8 cellular contexts compared by ENCODE assay signal in the genomic region with DNA sequence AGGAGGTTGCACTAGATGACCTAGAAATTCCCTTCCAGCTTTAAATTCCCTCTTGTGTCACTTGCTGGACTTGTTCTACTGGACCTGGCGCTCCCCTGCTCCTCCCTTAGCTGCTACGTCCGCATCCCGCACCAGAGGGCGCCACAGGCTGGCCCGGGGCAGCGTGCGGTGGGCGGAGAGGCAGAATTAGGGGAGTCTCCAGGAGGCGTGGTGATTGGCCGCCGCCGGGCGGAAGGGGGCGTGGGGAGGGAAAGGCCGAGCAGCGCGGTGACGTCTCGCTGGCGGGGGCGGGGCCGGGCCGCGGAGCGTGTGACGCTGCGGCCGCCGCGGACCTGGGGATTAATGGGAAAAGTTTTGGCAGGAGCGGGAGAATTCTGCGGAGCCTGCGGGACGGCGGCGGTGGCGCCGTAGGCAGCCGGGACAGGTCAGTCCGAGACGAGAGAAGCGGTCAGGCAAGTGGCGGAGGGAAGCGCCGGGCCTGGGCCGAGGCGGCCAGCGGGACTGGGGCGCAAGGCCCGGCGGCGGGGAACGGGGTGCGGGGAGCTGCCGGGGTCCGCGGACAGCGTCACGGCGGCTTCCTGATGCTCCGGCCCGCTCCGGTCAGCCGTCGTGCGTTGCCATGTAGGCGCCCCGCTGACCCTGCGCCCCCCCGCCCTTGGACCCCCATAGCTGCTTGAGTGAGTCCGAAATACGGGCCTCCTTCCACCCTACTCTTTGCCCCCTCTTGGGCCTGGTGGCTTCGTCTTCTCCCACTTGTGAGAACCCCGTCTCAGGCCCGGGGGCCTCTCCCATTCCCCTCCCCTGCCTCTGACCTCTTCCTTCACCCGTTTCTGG. TPM values are rescaled to one million over a fixed set of nuclear protein-coding genes. Genes with fewer than 3 reads are reported as not detected.
DNase-seq lines count a peak whose midpoint lies in the region; ATAC-seq and TF ChIP-seq lines count a peak whose summit lies in the region.

TSS of gene PPARD (plus strand) at position 301 of the 834 bp plus-strand sequence. CDS start 68,530 bp downstream, outside the sequence.

- H3K36me3 ChIP-seq in vagina, result peaks cover 0 to 9% of the 10 kb centered on the region in 2 donors

- peaks cover 27% of the 10 kb centered on the region for H3K4me1 ChIP-seq in vagina

- in situ Hi-C loops in GM13977 (cut with MboI; ENCODE audit: low pct_unique_long_range_greater_than_20kb, low sequenced_read_pairs, unreplicated experiment), result loop anchor here (10.0 kb wide), 1 partner anchor 102 kb away; no protein-coding TSS in a partner anchor

- ATAC-seq in HG02884 (IDR thresholded peaks at IDR 0.05; ENCODE audit: unreplicated experiment) (peak; percentile 88), left ventricle myocardium superior (peak; percentile 100)

- H3K27ac ChIP-seq in vagina, result peak within 1 kb of the TSS; percentile 88

- no peaks in the 10 kb centered on the region for H3K27me3 ChIP-seq in vagina

- peak; percentile 46 to 74 for TF ChIP-seq POLR2A in vagina (IDR thresholded peaks at IDR 0.05)

- H3K9me3 ChIP-seq in vagina, result no peaks in the 10 kb centered on the region

- intact Hi-C loops in T-helper 1 cell treated with Interleukin-12 subunit alpha and Interleukin-12 subunit beta and Interleukin-4 antibody, amounts not matched to agents 30 ng/mL and 1 ng/mL, for 36 hours (cut with micrococcal nuclease), result loop anchor here (1.0 kb wide), 8 partner anchors 10 to 395 kb away; partner anchors contain the start of genes ARMC12, DEF6 and RPL10A
- intact Hi-C loops in left ventricle myocardium superior (cut with micrococcal nuclease) (loop anchor here (5.0 kb wide), 1 partner anchor 105 kb away; no protein-coding TSS in a partner anchor), vagina (cut with DNase I) (loop anchor here (5.0 kb wide), 2 partner anchors 75 to 110 kb away; partner anchors contain the start of gene FANCE)

- DNase-seq in GM13977 (ENCODE audit: low spot score) (peak; percentile 100), NCI-H146 treated with DMSO at 0.1 percent for 48 hours (lab: John Stamatoyannopoulos, UW; ENCODE audit: unreplicated experiment) (peak; percentile 82), amniotic stem cell (lab: John Stamatoyannopoulos, UW) (peak; percentile 87), left ventricle myocardium superior (peak; percentile 99), pulmonary artery endothelial cell (ENCODE audit: low read depth, low spot score) (peak; percentile 77), vagina (ENCODE audit: extremely low spot score in 2 of 2) (peak; percentile 98)

- peak within 1 kb of the TSS; percentile 62 to 86 for H3K4me3 ChIP-seq in vagina

- TF ChIP-seq CTCF in GM13977 (IDR thresholded peaks at IDR 0.05; ENCODE audit: extremely low read depth, insufficient read depth, missing control alignments), result peak; percentile 99
- peak; percentile 97 to 99 (median 99) for TF ChIP-seq CTCF in vagina (IDR thresholded peaks at IDR 0.05)

RNA-seq across cellular contexts. Expression of gene PPARD, which starts in this region (rescaled TPM):
- total RNA-seq in T-helper 1 cell treated with Interleukin-12 subunit alpha and Interleukin-12 subunit beta and Interleukin-4 antibody, amounts not matched to agents 30 ng/mL and 1 ng/mL, for 36 hours, result 20.9 and 21.9 TPM in 2 replicates
- total RNA-seq in left ventricle myocardium superior (15.1 TPM), pulmonary artery endothelial cell (4.9 and 7.4 TPM in 2 replicates), vagina (21.9 TPM)

Comparison
In these comparisons a context has a peak if more than half of its experiments do, and no peak if none do; other contexts are left out.
1. Peak in every context shown above with its lines: DNase-seq, ATAC-seq, H3K4me3 ChIP-seq and H3K27ac ChIP-seq.